ENCODE assay signal across 8 cellular contexts in genomic region chr22:24106385-24107381, GRCh38.
DNase-seq lines count a peak whose midpoint lies in the region; ATAC-seq and TF ChIP-seq lines count a peak whose summit lies in the region.

No MANE protein-coding gene starts in this region.

- H3K27me3 ChIP-seq in CD4-positive, alpha-beta T cell (ENCODE audit: control insufficient read depth, insufficient read depth, low read length) = no peaks in the 10 kb centered on the region

- no peaks in the 10 kb centered on the region for H3K9me3 ChIP-seq in CD4-positive, alpha-beta T cell (ENCODE audit: control insufficient read depth, low read length)
- no peaks in the 10 kb centered on the region for H3K9me3 ChIP-seq in mucosa of descending colon

- H3K27ac Mint-ChIP-seq in CD4-positive, alpha-beta T cell = no peak overlapping the region
- H3K27ac Mint-ChIP-seq in activated naive CD8-positive, alpha-beta T cell treated with anti-CD3 and anti-CD28 coated beads for 36 hours = no peak overlapping the region

- intact Hi-C loops in CD4-positive, alpha-beta T cell (cut with DNase I, micrococcal nuclease) = loop anchor here in 1 of 2 experiments (1.0 kb wide), 2 partner anchors 69 to 141 kb away; no protein-coding TSS in a partner anchor
- intact Hi-C loops in mucosa of descending colon (cut with DNase I, micrococcal nuclease) = no loop called here

- CTCF ChIA-PET in CD4-positive, alpha-beta T cell (lab: Charles Lee) = interaction anchor here (0.5 to 2.6 kb wide), 6 partner anchors 13 to 124 kb away, joined by 4 to 12 read pairs (median 4); partner anchors contain the start of gene CABIN1

- peaks cover under 1% of the 10 kb centered on the region for H3K9me3 Mint-ChIP-seq in CD4-positive, alpha-beta T cell
- no peaks in the 10 kb centered on the region for H3K9me3 Mint-ChIP-seq in activated naive CD8-positive, alpha-beta T cell treated with anti-CD3 and anti-CD28 coated beads for 36 hours

- H3K4me1 ChIP-seq in mucosa of descending colon (ENCODE audit: low read depth) = no peaks in the 10 kb centered on the region

- H3K4me1 Mint-ChIP-seq in CD4-positive, alpha-beta T cell (ENCODE audit: low read depth) = no peaks in the 10 kb centered on the region
- peaks cover 19% of the 10 kb centered on the region for H3K4me1 Mint-ChIP-seq in activated naive CD8-positive, alpha-beta T cell treated with anti-CD3 and anti-CD28 coated beads for 36 hours

- peak; percentile 46 for TF ChIP-seq CTCF in CD4-positive, alpha-beta T cell (IDR thresholded peaks at IDR 0.05)
- no peak for TF ChIP-seq CTCF in mucosa of descending colon (IDR thresholded peaks at IDR 0.05)

- H3K4me3 ChIP-seq in mucosa of descending colon = no peak overlapping the region

- no peaks in the 10 kb centered on the region for H3K27me3 Mint-ChIP-seq in CD4-positive, alpha-beta T cell
- H3K27me3 Mint-ChIP-seq in activated naive CD8-positive, alpha-beta T cell treated with anti-CD3 and anti-CD28 coated beads for 36 hours = no peaks in the 10 kb centered on the region

- no peaks in the 10 kb centered on the region for H3K36me3 ChIP-seq in mucosa of descending colon (ENCODE audit: low read depth)

- H3K36me3 Mint-ChIP-seq in CD4-positive, alpha-beta T cell (ENCODE audit: low read depth) = peaks cover 62% of the 10 kb centered on the region
- H3K36me3 Mint-ChIP-seq in activated naive CD8-positive, alpha-beta T cell treated with anti-CD3 and anti-CD28 coated beads for 36 hours = peaks cover 20% of the 10 kb centered on the region

- H3K27ac ChIP-seq in CD4-positive, alpha-beta T cell (ENCODE audit: low read depth, low read length) = no peak overlapping the region

- H3K4me3 Mint-ChIP-seq in CD4-positive, alpha-beta T cell = no peak overlapping the region
- H3K4me3 Mint-ChIP-seq in activated naive CD8-positive, alpha-beta T cell treated with anti-CD3 and anti-CD28 coated beads for 36 hours = peak overlapping the region; percentile 18

- POLR2A ChIA-PET in CD4-positive, alpha-beta T cell (lab: Charles Lee) = no interaction called here

- DNase-seq in CD4-positive, alpha-beta T cell = peak in 9 of 10 experiments; percentile 15 to 56 (median 34)
- DNase-seq in NCI-H69 (lab: John Stamatoyannopoulos, UW) = peak; percentile 17
- DNase-seq in activated naive CD8-positive, alpha-beta T cell treated with anti-CD3 and anti-CD28 coated beads for 36 hours = peak; percentile 18
- peak in 2 of 3 donors; percentile 22 to 39 for DNase-seq in mucosa of descending colon
- DNase-seq in NCI-H526 (lab: John Stamatoyannopoulos, UW) = no peak
- DNase-seq in DMS79 treated with DMSO at 0.1 percent for 48 hours (lab: John Stamatoyannopoulos, UW) = no peak
- DNase-seq in NCI-H524 treated with DMSO at 0.1 percent for 48 hours (lab: John Stamatoyannopoulos, UW) = no peak

- ATAC-seq in CD4-positive, alpha-beta T cell (ENCODE audit: poor library complexity) = peak; percentile 56
- ATAC-seq in mucosa of descending colon = no peak
- ATAC-seq in GM18511 (IDR thresholded peaks at IDR 0.05; ENCODE audit: unreplicated experiment) = no peak

Comparison
In these comparisons a context has a peak if more than half of its experiments do, and no peak if none do; other contexts are left out.
1. DNase-seq: peak in CD4-positive, alpha-beta T cell (9 of 10), NCI-H69 (single experiment), activated naive CD8-positive, alpha-beta T cell treated with anti-CD3 and anti-CD28 coated beads for 36 hours (single experiment) and mucosa of descending colon (2 of 3); none in NCI-H526 (0 of 2), DMS79 treated with DMSO at 0.1 percent for 48 hours (single experiment) and NCI-H524 treated with DMSO at 0.1 percent for 48 hours (single experiment).